Comparison of ENCODE assay signal across 16 cellular contexts in genomic region chr15:70650567-70650966, GRCh38.
DNase-seq lines count a peak whose midpoint lies in the region; TF ChIP-seq lines count a peak whose summit lies in the region.
"Had no signal": no experiment of that assay in that cellular context is flagged by ENCODE, and none has a peak within 500 bp of the region (broad histone marks: within the 10 kb centered on the region; RNA-seq: fewer than 3 reads in every experiment).

No MANE protein-coding gene starts in this region.

- no peak overlapping the region for H3K9ac ChIP-seq in mammary epithelial cell (ENCODE audit: insufficient read depth, low read length)

- no peaks in the 10 kb centered on the region for H3K27me3 ChIP-seq in mammary epithelial cell (ENCODE audit: insufficient read depth, low read length)

- no peak overlapping the region for H3K27ac Mint-ChIP-seq in MCF 10A (ENCODE audit: low read depth, unreplicated experiment)
- no peak overlapping the region for H3K27ac Mint-ChIP-seq in activated naive CD4-positive, alpha-beta T cell treated with anti-CD3 and anti-CD28 coated beads, Interleukin-2, amount 10 ng/mL, durations not matched to agents 7 days and 5 days
- H3K27ac Mint-ChIP-seq: CD8-positive, alpha-beta T cell had no signal

- no peaks in the 10 kb centered on the region for H3K79me2 ChIP-seq in mammary epithelial cell (ENCODE audit: insufficient read depth, low read length)

- H3K27ac ChIP-seq in mammary epithelial cell (ENCODE audit: insufficient read depth, low read depth, low read length), result no peak overlapping the region
- H3K27ac ChIP-seq: 22Rv1 had no signal

- H2AFZ ChIP-seq in mammary epithelial cell (ENCODE audit: low read depth, low read length), result peak overlapping the region; percentile 10

- no peak overlapping the region for H3K4me3 ChIP-seq in mammary epithelial cell (replicated peaks in 1 of 3; ENCODE audit: insufficient read depth in 1 of 3, low read depth in 2 of 3, low read length in 3 of 3)
- no peak overlapping the region for H3K4me3 ChIP-seq in fibroblast of pulmonary artery (replicated peaks; ENCODE audit: low read depth, low read length)
- H3K4me3 ChIP-seq: HAP-1 had no signal

- no peaks in the 10 kb centered on the region for H4K20me1 ChIP-seq in mammary epithelial cell (ENCODE audit: insufficient read depth, low read length)

- in situ Hi-C loops in mammary epithelial cell (cut with MboI; ENCODE audit: low sequenced_read_pairs in 2 of 2), result no loop called here

- H3K9me3 Mint-ChIP-seq in MCF 10A (ENCODE audit: unreplicated experiment), result no peaks in the 10 kb centered on the region
- H3K9me3 Mint-ChIP-seq in activated naive CD4-positive, alpha-beta T cell treated with anti-CD3 and anti-CD28 coated beads, Interleukin-2, amount 10 ng/mL, durations not matched to agents 7 days and 5 days, result no peaks in the 10 kb centered on the region
- H3K9me3 Mint-ChIP-seq: CD14-positive monocyte; CD8-positive, alpha-beta T cell had no signal

- CTCF ChIA-PET in mammary epithelial cell (lab: Charles Lee; ENCODE audit: low non-redundant PET), result no interaction called here
- CTCF ChIA-PET in MCF 10A (lab: Yijun Ruan, JAX), result interaction anchor here (0.6 to 0.9 kb wide), 8 partner anchors 9 to 1074 kb away, joined by 3 to 7 read pairs (median 3); no protein-coding TSS in a partner anchor
- CTCF ChIA-PET in activated naive CD4-positive, alpha-beta T cell treated with anti-CD3 and anti-CD28 coated beads, Interleukin-2, amount 10 ng/mL, durations not matched to agents 7 days and 5 days (lab: Charles Lee), result interaction anchor here (0.8 to 1.1 kb wide), 2 partner anchors 17 to 19 kb away, joined by 3 to 4 read pairs; no protein-coding TSS in a partner anchor

- no peaks in the 10 kb centered on the region for H3K9me3 ChIP-seq in mammary epithelial cell (replicated peaks; ENCODE audit: insufficient read depth, low read length)
- H3K9me3 ChIP-seq: HAP-1 had no signal

- no peak overlapping the region for H3K4me2 ChIP-seq in mammary epithelial cell (ENCODE audit: insufficient read depth, low read depth, low read length)

- no peaks in the 10 kb centered on the region for H3K27me3 Mint-ChIP-seq in MCF 10A (ENCODE audit: insufficient read depth, unreplicated experiment)
- H3K27me3 Mint-ChIP-seq in activated naive CD4-positive, alpha-beta T cell treated with anti-CD3 and anti-CD28 coated beads, Interleukin-2, amount 10 ng/mL, durations not matched to agents 7 days and 5 days, result peaks cover 22% of the 10 kb centered on the region

- H3K36me3 ChIP-seq in mammary epithelial cell (ENCODE audit: insufficient read depth, low read length), result no peaks in the 10 kb centered on the region

- DNase-seq in mammary epithelial cell (peak; percentile 37), MCF 10A (ENCODE audit: unreplicated experiment) (no peak), dermis blood vessel endothelial cell (peak; percentile 89), fibroblast of pulmonary artery (ENCODE audit: low read depth) (peak; percentile 18), lung microvascular endothelial cell (ENCODE audit: low read depth in 2 of 2) (peak; percentile 88 to 96), NCI-H2196 treated with DMSO at 0.1 percent for 48 hours (lab: John Stamatoyannopoulos, UW; ENCODE audit: unreplicated experiment) (no peak)
- DNase-seq in activated CD4-positive, alpha-beta T cell treated with anti-CD3 and anti-CD28 coated beads, Interleukin-2, amount 50 U/mL, for 48 hours, result no peak
- DNase-seq in activated naive CD4-positive, alpha-beta T cell treated with anti-CD3 and anti-CD28 coated beads, Interleukin-2, amount 10 ng/mL, durations not matched to agents 7 days and 5 days, result no peak
- DNase-seq: CD8-positive, alpha-beta T cell; COR-L47; DMS153; DND-41; GF-D8 had no signal

- peaks cover 8% of the 10 kb centered on the region for H3K4me1 ChIP-seq in mammary epithelial cell (ENCODE audit: insufficient read depth, low read length)

- no peaks in the 10 kb centered on the region for H3K4me1 Mint-ChIP-seq in MCF 10A (ENCODE audit: insufficient read depth, unreplicated experiment)
- no peaks in the 10 kb centered on the region for H3K4me1 Mint-ChIP-seq in activated naive CD4-positive, alpha-beta T cell treated with anti-CD3 and anti-CD28 coated beads, Interleukin-2, amount 10 ng/mL, durations not matched to agents 7 days and 5 days
- H3K4me1 Mint-ChIP-seq: CD14-positive monocyte had no signal

- H3K36me3 Mint-ChIP-seq in MCF 10A (ENCODE audit: insufficient read depth, unreplicated experiment), result peaks cover 8% of the 10 kb centered on the region
- H3K36me3 Mint-ChIP-seq in activated naive CD4-positive, alpha-beta T cell treated with anti-CD3 and anti-CD28 coated beads, Interleukin-2, amount 10 ng/mL, durations not matched to agents 7 days and 5 days, result no peaks in the 10 kb centered on the region
- H3K36me3 Mint-ChIP-seq: CD14-positive monocyte; CD8-positive, alpha-beta T cell had no signal

- dilution Hi-C loops in mammary epithelial cell (cut with HindIII; ENCODE audit: low sequenced_read_pairs), result no loop called here

- no peak overlapping the region for H3K4me3 Mint-ChIP-seq in MCF 10A (ENCODE audit: unreplicated experiment)
- H3K4me3 Mint-ChIP-seq in activated naive CD4-positive, alpha-beta T cell treated with anti-CD3 and anti-CD28 coated beads, Interleukin-2, amount 10 ng/mL, durations not matched to agents 7 days and 5 days, result no peak overlapping the region
- H3K4me3 Mint-ChIP-seq: CD14-positive monocyte; CD8-positive, alpha-beta T cell had no signal

- intact Hi-C loops in mammary epithelial cell (cut with micrococcal nuclease), result no loop called here
- intact Hi-C loops in MCF 10A (cut with micrococcal nuclease), result no loop called here

- no peak for TF ChIP-seq CTCF in mammary epithelial cell (conservative IDR thresholded peaks at IDR 0.05 in 1 of 2, IDR thresholded peaks at IDR 0.05 in 1 of 2; ENCODE audit: extremely low read depth in 1 of 2, insufficient read depth in 1 of 2, low read depth in 1 of 2, low read length in 2 of 2)
- no peak for TF ChIP-seq CTCF in MCF 10A (IDR thresholded peaks at IDR 0.05; ENCODE audit: unreplicated experiment)
- TF ChIP-seq CTCF in fibroblast of pulmonary artery (IDR thresholded peaks at IDR 0.05; ENCODE audit: low read length, missing control alignments), result no peak

- BruUV-seq in mammary epithelial cell (replicated peaks; lab: Mats Ljungman, UMichigan) (no TSS peak), MCF 10A (replicated peaks; lab: Mats Ljungman, UMichigan) (no TSS peak)

- WGBS in mammary epithelial cell (ENCODE audit: low coverage, missing lambda C conversion rate), result 40% methylated on average over 4 of the region's 4 CpGs

- POLR2A ChIA-PET in MCF 10A (lab: Yijun Ruan, JAX), result no interaction called here

Comparison
In these comparisons a context has a peak if more than half of its experiments do, and no peak if none do; other contexts are left out.
1. DNase-seq: peak in mammary epithelial cell (single experiment), dermis blood vessel endothelial cell (single experiment), fibroblast of pulmonary artery (single experiment) and lung microvascular endothelial cell (2 of 2); none in MCF 10A (single experiment), NCI-H2196 treated with DMSO at 0.1 percent for 48 hours (single experiment), activated CD4-positive, alpha-beta T cell treated with anti-CD3 and anti-CD28 coated beads, Interleukin-2, amount 50 U/mL, for 48 hours (0 of 2) and activated naive CD4-positive, alpha-beta T cell treated with anti-CD3 and anti-CD28 coated beads, Interleukin-2, amount 10 ng/mL, durations not matched to agents 7 days and 5 days (single experiment).